Comparison of ENCODE assay signal across 12 cellular contexts in the genomic region with DNA sequence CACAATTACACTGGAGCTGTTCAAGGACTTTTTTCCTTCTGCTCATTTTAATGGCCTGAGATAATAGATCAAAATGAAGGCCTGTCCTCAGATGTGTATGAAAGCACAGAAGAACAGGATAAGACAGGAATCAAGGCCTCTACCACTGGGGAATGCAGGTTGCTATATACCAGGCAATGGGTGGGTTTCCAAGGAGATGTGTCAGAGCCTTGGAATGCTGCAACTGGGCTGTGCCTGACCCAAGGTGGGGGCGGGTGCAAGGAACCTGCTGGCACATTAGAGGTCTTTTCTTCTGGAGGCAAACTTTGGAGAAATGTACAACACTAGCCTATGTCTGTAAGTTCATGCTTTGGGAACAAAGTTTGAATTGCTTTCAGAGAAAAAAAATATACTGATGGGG.
DNase-seq lines count a peak whose midpoint lies in the region; ATAC-seq and TF ChIP-seq lines count a peak whose summit lies in the region.
"Had no signal": no experiment of that assay in that cellular context is flagged by ENCODE, and none has a peak within 500 bp of the region (broad histone marks: within the 10 kb centered on the region; RNA-seq: fewer than 3 reads in every experiment).

No MANE protein-coding gene starts in this region.

- H3K9ac ChIP-seq in HUES6 (ENCODE audit: low read length) = no peak overlapping the region

- TF ChIP-seq CTCF in brain microvascular endothelial cell (IDR thresholded peaks at IDR 0.05; ENCODE audit: low read depth, low read length, missing control alignments) = no peak

- H3K9me3 ChIP-seq in HUES6 (ENCODE audit: control insufficient read depth, insufficient read depth, low read depth, low read length) = no peaks in the 10 kb centered on the region

- no peaks in the 10 kb centered on the region for H3K36me3 ChIP-seq in ACC112 (ENCODE audit: insufficient read depth, low read length)
- H3K36me3 ChIP-seq in HUES6 (ENCODE audit: control insufficient read depth, insufficient read depth, low read length) = no peaks in the 10 kb centered on the region
- no peaks in the 10 kb centered on the region for H3K36me3 ChIP-seq in brain microvascular endothelial cell (replicated peaks)

- in situ Hi-C loops in brain microvascular endothelial cell (cut with HindIII; ENCODE audit: low pct_ligation_motif_present, low sequenced_read_pairs) = no loop called here

- no peaks in the 10 kb centered on the region for H3K79me2 ChIP-seq in ACC112 (ENCODE audit: control insufficient read depth, insufficient read depth, low read length, unreplicated experiment)

- H3K4me3 ChIP-seq in ACC112 (ENCODE audit: low read depth, low read length) = peak overlapping the region; percentile 35; the same call in 1 of the 2 replicates
- H3K4me3 ChIP-seq in HUES6 (ENCODE audit: low read depth, low read length) = no peak overlapping the region
- H3K4me3 ChIP-seq in brain microvascular endothelial cell (ENCODE audit: low read depth, low read length) = no peak overlapping the region

- H3K27ac ChIP-seq in ACC112 (ENCODE audit: low read depth, low read length) = peak overlapping the region; percentile 94
- H3K27ac ChIP-seq in HUES6 (ENCODE audit: low read depth, low read length) = peak overlapping the region; percentile 86; the same call in 1 of the 2 replicates
- peak overlapping the region; percentile 88 for H3K27ac ChIP-seq in brain microvascular endothelial cell

- H3K27me3 ChIP-seq in ACC112 (ENCODE audit: insufficient read depth, low read length) (no peaks in the 10 kb centered on the region), HUES6 (ENCODE audit: control insufficient read depth, insufficient read depth, low read length) (no peaks in the 10 kb centered on the region), brain microvascular endothelial cell (replicated peaks) (no peaks in the 10 kb centered on the region)

- no peak overlapping the region for H2AFZ ChIP-seq in ACC112 (ENCODE audit: low read length, unreplicated experiment)

- H3K4me1 ChIP-seq in ACC112 (ENCODE audit: control insufficient read depth, insufficient read depth, low read length, unreplicated experiment) (peaks cover 49% of the 10 kb centered on the region), HUES6 (ENCODE audit: control insufficient read depth, insufficient read depth, low read length) (peaks cover 16% of the 10 kb centered on the region)

- DNase-seq in brain microvascular endothelial cell (peak; percentile 75), islet precursor cell (peak; percentile 94), foreskin melanocyte (no peak), T-helper 2 cell (no peak)
- no peak for DNase-seq in activated naive CD4-positive, alpha-beta T cell treated with anti-CD3 and anti-CD28 coated beads, Interleukin-2, amount 50 U/mL, for 16 hours
- DNase-seq: activated naive CD8-positive, alpha-beta T cell treated with anti-CD3 and anti-CD28 coated beads, Interleukin-2, amount 10 ng/mL, durations not matched to agents 7 days and 5 days; NCI-H2227 treated with DMSO at 0.1 percent for 48 hours; SHP77 treated with DMSO at 0.1 percent for 48 hours; stimulated activated CD8-positive, alpha-beta memory T cell treated with anti-CD3 and anti-CD28 coated beads, Interleukin-4, amount 100 ng/mL, for 48 hours had no signal

- ATAC-seq in HG02610 (IDR thresholded peaks at IDR 0.05; ENCODE audit: unreplicated experiment) = no peak

Comparison
In these comparisons a context has a peak if more than half of its experiments do, and no peak if none do; other contexts are left out.
1. DNase-seq: peak in brain microvascular endothelial cell (single experiment) and islet precursor cell (single experiment); none in foreskin melanocyte (single experiment), T-helper 2 cell (0 of 5) and activated naive CD4-positive, alpha-beta T cell treated with anti-CD3 and anti-CD28 coated beads, Interleukin-2, amount 50 U/mL, for 16 hours (single experiment).
2. Peak in every context shown above with its lines, with median percentiles within 50 percentile points of each other: H3K27ac ChIP-seq.